8 cellular contexts compared by ENCODE assay signal in the genomic region with DNA sequence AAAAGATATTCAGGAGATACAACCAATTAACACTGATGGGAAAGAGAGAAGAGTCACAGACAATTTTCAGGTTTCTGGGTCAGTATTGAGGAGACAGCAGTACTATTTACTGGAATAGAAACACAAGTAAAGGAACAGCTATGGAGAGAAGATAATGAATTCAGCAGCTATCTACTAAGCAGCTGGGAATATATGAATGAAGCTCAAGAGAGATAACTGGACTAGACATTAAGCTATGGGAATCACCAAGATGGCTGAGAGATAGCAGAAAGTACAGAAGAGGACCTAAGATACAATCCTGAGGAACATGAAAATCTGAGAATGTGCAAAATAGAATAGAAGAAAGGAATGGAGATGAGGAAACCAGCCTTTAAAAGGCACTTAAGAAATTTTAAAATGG. TPM values are rescaled to one million over a fixed set of nuclear protein-coding genes. Genes with fewer than 3 reads are reported as not detected.
"Had no signal": no experiment of that assay in that cellular context is flagged by ENCODE, and none has a peak within 500 bp of the region (broad histone marks: within the 10 kb centered on the region; RNA-seq: fewer than 3 reads in every experiment).

No MANE protein-coding gene starts in this region.

- FAIRE-seq: HepG2 had no signal

- ATAC-seq: HepG2 had no signal

- H3K27ac Mint-ChIP-seq: IgD-negative memory B cell had no signal

- H3K27ac ChIP-seq: HL-60 had no signal

- DNase-seq: IMR-90, KBM-7, KG1 had no signal

- H3K4me3 Mint-ChIP-seq: IgD-negative memory B cell had no signal

- H3K27me3 Mint-ChIP-seq: IgD-negative memory B cell had no signal

RNA-seq across cellular contexts. Expression of a gene that starts 56.1 kb away (rescaled TPM):
- total RNA-seq: HT-29, HT1080 had no signal
- polyA plus RNA-seq: IgD-negative memory B cell had no signal

RNA-seq across cellular contexts. Expression of a gene that starts 57.0 kb away (rescaled TPM):
- total RNA-seq: HepG2, HT-29, HT1080 had no signal
- polyA plus RNA-seq: IgD-negative memory B cell had no signal
